Comparison of ENCODE assay signal across 9 cellular contexts in the genomic region with DNA sequence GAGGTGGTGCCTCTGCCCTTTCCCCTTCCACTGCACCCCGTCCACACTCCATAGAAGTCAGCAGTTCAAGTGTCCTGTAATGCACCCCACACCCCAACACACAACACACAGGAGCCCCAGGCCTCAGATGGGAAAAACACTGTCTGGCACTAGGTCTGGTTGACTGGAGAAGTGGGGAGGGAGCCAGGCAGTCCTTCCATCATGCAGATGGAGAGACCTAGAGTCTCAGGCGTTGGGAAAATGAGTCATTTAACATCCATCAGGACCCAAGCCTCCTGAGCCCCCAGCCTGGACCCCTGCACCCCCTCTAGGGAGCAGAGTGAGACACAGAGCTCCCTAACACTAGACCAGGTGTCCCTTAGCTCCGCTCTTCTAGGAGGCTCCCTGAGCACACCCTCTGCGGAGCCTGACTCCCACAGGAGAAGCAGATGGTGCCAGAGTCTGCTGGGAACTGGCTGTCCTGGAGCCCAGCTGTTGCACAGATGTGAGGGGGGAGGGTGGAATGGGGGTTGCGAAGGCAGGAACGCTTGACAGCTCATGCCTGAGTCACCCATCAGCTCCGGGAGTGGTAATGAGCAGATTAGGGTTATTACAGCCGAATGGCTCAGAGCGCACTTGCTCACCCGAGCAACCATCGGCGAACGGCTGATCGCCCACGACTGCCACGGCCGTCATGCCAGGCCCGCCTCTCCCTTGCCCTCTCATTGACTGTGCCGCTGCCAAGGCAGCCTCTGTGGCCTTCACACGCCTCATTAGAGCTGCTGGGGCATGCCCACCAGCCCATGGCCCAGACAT. TPM values are rescaled to one million over a fixed set of nuclear protein-coding genes. Genes with fewer than 3 reads are reported as not detected.
DNase-seq lines count a peak whose midpoint lies in the region; ATAC-seq, FAIRE-seq and TF ChIP-seq lines count a peak whose summit lies in the region.
"Had no signal": no experiment of that assay in that cellular context is flagged by ENCODE, and none has a peak within 500 bp of the region (broad histone marks: within the 10 kb centered on the region; RNA-seq: fewer than 3 reads in every experiment).

No MANE protein-coding gene starts in this region.

- DNase-seq in NCI-H510A (lab: John Stamatoyannopoulos, UW) = peak; percentile 61
- DNase-seq in NCI-H510A treated with DMSO at 0.1 percent for 48 hours (lab: John Stamatoyannopoulos, UW) = no peak
- DNase-seq in K562 (ENCODE audit: extremely low read depth in 1 of 4, low spot score in 3 of 4) = peak; percentile 68 to 73 (median 72)
- peak; percentile 72 for DNase-seq in kidney glomerular epithelial cell (lab: John Stamatoyannopoulos, UW)
- peak; percentile 81 to 87 for DNase-seq in aorta
- DNase-seq in GM13976 (ENCODE audit: low spot score) = no peak
- no peak for DNase-seq in NOMO-1 (lab: John Stamatoyannopoulos, UW; ENCODE audit: unreplicated experiment in 2 of 2)
- DNase-seq: AML-193 had no signal

- no peaks in the 10 kb centered on the region for H3K9me1 ChIP-seq in K562 (ENCODE audit: control insufficient read depth, insufficient read depth, low read length)

- no peaks in the 10 kb centered on the region for H3K36me3 ChIP-seq in K562 (ENCODE audit: control insufficient read depth, insufficient read depth, low read length)
- no peaks in the 10 kb centered on the region for H3K36me3 ChIP-seq in aorta (ENCODE audit: control insufficient read depth in 1 of 2, insufficient read depth in 2 of 2, low read length in 1 of 2)

- H3K27me3 ChIP-seq in K562 (ENCODE audit: control insufficient read depth in 2 of 2, insufficient read depth in 2 of 2, low read length in 2 of 2) (peaks cover 12 to 76% of the 10 kb centered on the region in 2 experiments), aorta (ENCODE audit: control insufficient read depth in 1 of 2, insufficient read depth in 2 of 2, low read length in 1 of 2) (no peaks in the 10 kb centered on the region)

- CTCF ChIA-PET in K562 (lab: Yijun Ruan, JAX; ENCODE audit: low intra/inter-chr PET ratio) = no interaction called here

- in situ Hi-C loops in K562 (cut with MboI) = no loop called here
- in situ Hi-C loops in GM13976 (cut with MboI; ENCODE audit: low sequenced_read_pairs, unreplicated experiment) = no loop called here

- H3K27ac ChIP-seq in K562 (ENCODE audit: extremely low read depth, low read depth, low read length) = no peak overlapping the region
- no peak overlapping the region for H3K27ac ChIP-seq in aorta (ENCODE audit: low read depth in 1 of 2, low read length in 2 of 2)

- intact Hi-C loops in K562 (cut with micrococcal nuclease) (no loop called here), aorta (cut with DNase I) (no loop called here)

- H4K20me1 ChIP-seq in K562 (replicated peaks; ENCODE audit: control insufficient read depth, insufficient read depth, low read length) = peaks cover 13% of the 10 kb centered on the region

- POLR2A ChIA-PET in K562 (lab: Yijun Ruan, JAX) = interaction anchor here (0.7 kb wide), 1 partner anchor 10 kb away, joined by 3 read pairs; no protein-coding TSS in a partner anchor

- no TSS peak for BruUV-seq in K562 (replicated peaks; lab: Mats Ljungman, UMichigan)

- TF ChIP-seq EP300 in K562 (IDR thresholded peaks at IDR 0.05; ENCODE audit: low read length) = peak; percentile 11; the same call in 1 of the 2 replicates

- ATAC-seq in K562 (peak; percentile 77), aorta (ENCODE audit: low FRiP score) (peak; percentile 57), GM18498 (IDR thresholded peaks at IDR 0.05; ENCODE audit: unreplicated experiment) (no peak)

- TF ChIP-seq CTCF in K562 (IDR thresholded peaks at IDR 0.05 in 2 of 3, conservative IDR thresholded peaks at IDR 0.05 in 1 of 3; ENCODE audit: insufficient read depth in 2 of 3, low read depth in 1 of 3, low read length in 3 of 3) = no peak
- TF ChIP-seq CTCF in GM13976 (IDR thresholded peaks at IDR 0.05; ENCODE audit: borderline replicate concordance, control extremely low read depth, extremely low read depth, insufficient read depth, missing control alignments) = no peak

- no peak overlapping the region for H3K4me2 ChIP-seq in K562 (ENCODE audit: insufficient read depth, low read length)

- H3K4me1 ChIP-seq in K562 (replicated peaks in 1 of 2; ENCODE audit: control insufficient read depth in 2 of 2, insufficient read depth in 2 of 2, low read length in 2 of 2) = peaks cover 0 to 9% of the 10 kb centered on the region in 2 experiments; a peak in 3 of 5 replicates
- no peaks in the 10 kb centered on the region for H3K4me1 ChIP-seq in aorta (ENCODE audit: control insufficient read depth in 1 of 2, insufficient read depth in 2 of 2, low read length in 2 of 2)

- no peak for TF ChIP-seq RAD21 in K562 (CRISPR knock-in tag; conservative IDR thresholded peaks at IDR 0.05 in 1 of 2, IDR thresholded peaks at IDR 0.05 in 1 of 2)

- H3K79me2 ChIP-seq in K562 (ENCODE audit: control insufficient read depth, insufficient read depth, low read length) = no peaks in the 10 kb centered on the region

- peak overlapping the region in 1 of 2 experiments; percentile 35; a peak in 1 of 4 replicates for H3K9ac ChIP-seq in K562 (ENCODE audit: insufficient read depth in 1 of 2, low read depth in 2 of 2, low read length in 2 of 2)

- H3K4me3 ChIP-seq in K562 (no peak overlapping the region), aorta (ENCODE audit: low read length in 2 of 2) (no peak overlapping the region)

- H3K9me3 ChIP-seq in K562 (replicated peaks; ENCODE audit: control insufficient read depth, insufficient read depth, low read depth, low read length) (no peaks in the 10 kb centered on the region), aorta (ENCODE audit: control insufficient read depth, low read length) (no peaks in the 10 kb centered on the region)

- peak; percentile 73 for FAIRE-seq in K562 (lab: Jason Lieb, UNC)

- WGBS in K562 (ENCODE audit: insufficient coverage, low coverage, missing lambda C conversion rate) = under 1% methylated on average over 17 of the region's 20 CpGs
- 36 to 40% methylated on average over 20 of the region's 20 CpGs for WGBS in aorta, 2 donors

- TF ChIP-seq POLR2A in K562 (conservative IDR thresholded peaks at IDR 0.05) = no peak

- no peak overlapping the region for H2AFZ ChIP-seq in K562 (ENCODE audit: low read depth, low read length)

TF ChIP-seq in K562, 482 proteins besides CTCF, POLR2A, EP300 and RAD21 (continues in another document):
- TF ChIP-seq CCNT2 (IDR thresholded peaks at IDR 0.05; ENCODE audit: borderline replicate concordance, extremely low read depth, insufficient read length, low read depth, low read length) = no peak
- no peak for TF ChIP-seq SAFB (IDR thresholded peaks at IDR 0.05; ENCODE audit: borderline replicate concordance, low read depth, low read length)
- TF ChIP-seq KLF16 (IDR thresholded peaks at IDR 0.05) = peak; percentile 74; the same call in 1 of the 2 replicates
- no peak for TF ChIP-seq ZNF444 (CRISPR knock-in tag; IDR thresholded peaks at IDR 0.05)
- no peak for TF ChIP-seq TAF1 (IDR thresholded peaks at IDR 0.05; ENCODE audit: control insufficient read depth, extremely low read depth, insufficient read depth, low read length, severe bottlenecking)
- no peak for TF ChIP-seq ZNF212 (CRISPR knock-in tag; IDR thresholded peaks at IDR 0.05)
- TF ChIP-seq, protein P1, sequence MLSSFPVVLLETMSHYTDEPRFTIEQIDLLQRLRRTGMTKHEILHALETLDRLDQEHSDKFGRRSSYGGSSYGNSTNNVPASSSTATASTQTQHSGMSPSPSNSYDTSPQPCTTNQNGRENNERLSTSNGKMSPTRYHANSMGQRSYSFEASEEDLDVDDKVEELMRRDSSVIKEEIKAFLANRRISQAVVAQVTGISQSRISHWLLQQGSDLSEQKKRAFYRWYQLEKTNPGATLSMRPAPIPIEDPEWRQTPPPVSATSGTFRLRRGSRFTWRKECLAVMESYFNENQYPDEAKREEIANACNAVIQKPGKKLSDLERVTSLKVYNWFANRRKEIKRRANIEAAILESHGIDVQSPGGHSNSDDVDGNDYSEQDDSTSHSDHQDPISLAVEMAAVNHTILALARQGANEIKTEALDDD (IDR thresholded peaks at IDR 0.05) = no peak
- TF ChIP-seq, protein P2, sequence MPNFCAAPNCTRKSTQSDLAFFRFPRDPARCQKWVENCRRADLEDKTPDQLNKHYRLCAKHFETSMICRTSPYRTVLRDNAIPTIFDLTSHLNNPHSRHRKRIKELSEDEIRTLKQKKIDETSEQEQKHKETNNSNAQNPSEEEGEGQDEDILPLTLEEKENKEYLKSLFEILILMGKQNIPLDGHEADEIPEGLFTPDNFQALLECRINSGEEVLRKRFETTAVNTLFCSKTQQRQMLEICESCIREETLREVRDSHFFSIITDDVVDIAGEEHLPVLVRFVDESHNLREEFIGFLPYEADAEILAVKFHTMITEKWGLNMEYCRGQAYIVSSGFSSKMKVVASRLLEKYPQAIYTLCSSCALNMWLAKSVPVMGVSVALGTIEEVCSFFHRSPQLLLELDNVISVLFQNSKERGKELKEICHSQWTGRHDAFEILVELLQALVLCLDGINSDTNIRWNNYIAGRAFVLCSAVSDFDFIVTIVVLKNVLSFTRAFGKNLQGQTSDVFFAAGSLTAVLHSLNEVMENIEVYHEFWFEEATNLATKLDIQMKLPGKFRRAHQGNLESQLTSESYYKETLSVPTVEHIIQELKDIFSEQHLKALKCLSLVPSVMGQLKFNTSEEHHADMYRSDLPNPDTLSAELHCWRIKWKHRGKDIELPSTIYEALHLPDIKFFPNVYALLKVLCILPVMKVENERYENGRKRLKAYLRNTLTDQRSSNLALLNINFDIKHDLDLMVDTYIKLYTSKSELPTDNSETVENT (CRISPR knock-in tag; IDR thresholded peaks at IDR 0.05) = no peak

RNA-seq across cellular contexts. Expression of a gene that starts 22.1 kb away (rescaled TPM):
- 0.12 and 0.28 TPM in 2 replicates for total RNA-seq in K562 (2011; cell fraction: chromatin; rRNA removed; ENCODE audit: low replicate concordance)
- 0.33 and 0.39 TPM in 2 replicates for total RNA-seq in K562 (2011; cell fraction: nucleolus; rRNA removed)
- total RNA-seq in K562 (2011; cell fraction: nucleoplasm; rRNA removed) = 0.44 and 0.53 TPM in 2 replicates
- total RNA-seq in K562 (2014; rRNA removed) (0.20 and 0.27 TPM in 2 replicates), K562 (2014; rRNA removed; fragmentation: Illumina TruSeq; extraction: Trizol) (0.11 and 0.13 TPM in 2 replicates), K562 (2015; rRNA removed; fragmentation: Illumina TruSeq; extraction: Trizol) (0.11 and 0.15 TPM in 2 replicates), K562 (2021) (0.47 and 0.51 TPM in 2 replicates), aorta (1 to 10 TPM; 1.0 to 2.3 TPM)
- polyA plus RNA-seq in K562 (2011; rRNA removed) (0.11 and 0.20 TPM in 2 replicates), K562 (2014; fragmentation: Illumina TruSeq; extraction: Trizol) (0.21 TPM in 2 replicates), K562 (2014; fragmentation: Nextera tagmentation; extraction: Ambion mirVana) (under 1 TPM in 1 of 2 experiments, not detected in 1; 0.01 TPM), K562 (2014; rRNA removed) (0.13 and 0.28 TPM in 2 replicates), aorta (under 1 TPM; 0.20 to 0.88 TPM)
- 0.15 and 0.24 TPM in 2 replicates for polyA plus RNA-seq in K562 (2011; cell fraction: cytosol; rRNA removed)
- 0.17 and 0.21 TPM in 2 replicates for polyA plus RNA-seq in K562 (2011; cell fraction: nucleus; rRNA removed)
- polyA plus RNA-seq in K562 (2012) = 0.21 and 0.33 TPM in 2 replicates
- 0.06 and 0.35 TPM in 2 replicates for polyA minus RNA-seq in K562 (2011; rRNA and poly(A)+ RNA removed)
- polyA minus RNA-seq in K562 (2011; cell fraction: cytosol; rRNA and poly(A)+ RNA removed) = not detected in 2 replicates
- polyA minus RNA-seq in K562 (2011; cell fraction: nucleus; rRNA and poly(A)+ RNA removed) = 0.27 TPM in 1 of 2 replicates, not detected in the other

Comparison
In these comparisons a context has a peak if more than half of its experiments do, and no peak if none do; other contexts are left out.
1. DNase-seq: peak in NCI-H510A (single experiment), K562 (4 of 4), kidney glomerular epithelial cell (single experiment) and aorta (2 of 2); none in NCI-H510A treated with DMSO at 0.1 percent for 48 hours (single experiment), GM13976 (single experiment) and NOMO-1 (0 of 2).